Comparison of ENCODE assay signal across 1 cellular context in genomic region chr4:182185491-182185890, GRCh38.
TF ChIP-seq lines count a peak whose summit lies in the region.

No MANE protein-coding gene starts in this region.

TF ChIP-seq in IMR-90, 13 proteins besides CTCF, POLR2A, EP300 and RAD21:
- TF ChIP-seq MXI1 (IDR thresholded peaks at IDR 0.05; ENCODE audit: borderline replicate concordance, low read depth, low read length) (no peak), MAZ (IDR thresholded peaks at IDR 0.05; ENCODE audit: borderline replicate concordance, low read depth, low read length) (no peak), RFX5 (IDR thresholded peaks at IDR 0.05; ENCODE audit: low read depth, low read length) (no peak)
